ENCODE assay signal across 14 cellular contexts in genomic region chr9:5441043-5441442, GRCh38. TPM values are rescaled to one million over a fixed set of nuclear protein-coding genes. Genes with fewer than 3 reads are reported as not detected.
DNase-seq lines count a peak whose midpoint lies in the region; ATAC-seq, FAIRE-seq and TF ChIP-seq lines count a peak whose summit lies in the region.
"Had no signal": no experiment of that assay in that cellular context is flagged by ENCODE, and none has a peak within 500 bp of the region (broad histone marks: within the 10 kb centered on the region; RNA-seq: fewer than 3 reads in every experiment).

No MANE protein-coding gene starts in this region.

- H3K79me2 ChIP-seq in GM12878 (ENCODE audit: control insufficient read depth, insufficient read depth, low read length) = peaks cover 10% of the 10 kb centered on the region
- peaks cover 5% of the 10 kb centered on the region for H3K79me2 ChIP-seq in keratinocyte (ENCODE audit: control insufficient read depth, insufficient read depth, low read length)

- H3K4me2 ChIP-seq in GM12878 (ENCODE audit: control insufficient read depth, insufficient read depth) (no peak overlapping the region), keratinocyte (ENCODE audit: control insufficient read depth, extremely low read depth, insufficient read depth, low read depth, low read length) (peak overlapping the region; percentile 27)

- no peak for TF ChIP-seq RAD21 in GM12878 (IDR thresholded peaks at IDR 0.05; ENCODE audit: insufficient read depth, low read depth, low read length)

- no peaks in the 10 kb centered on the region for H3K27me3 ChIP-seq in GM12878 (replicated peaks in 1 of 2; ENCODE audit: control insufficient read depth in 2 of 2, insufficient read depth in 2 of 2, low read length in 1 of 2)
- no peaks in the 10 kb centered on the region for H3K27me3 ChIP-seq in keratinocyte (ENCODE audit: control insufficient read depth, extremely low read depth, insufficient read depth, low read length)
- no peaks in the 10 kb centered on the region for H3K27me3 ChIP-seq in adrenal gland
- H3K27me3 ChIP-seq: BE2C, tibial artery had no signal

- TF ChIP-seq CTCF in GM12878 (IDR thresholded peaks at IDR 0.05 in 2 of 3, conservative IDR thresholded peaks at IDR 0.05 in 1 of 3; ENCODE audit: control insufficient read depth in 2 of 3, extremely low read depth in 1 of 3, insufficient read depth in 1 of 3, low read depth in 3 of 3, low read length in 3 of 3) (no peak), keratinocyte (optimal IDR thresholded peaks at IDR 0.05 in 1 of 3, IDR thresholded peaks at IDR 0.05 in 1 of 3, conservative IDR thresholded peaks at IDR 0.05 in 1 of 3; ENCODE audit: extremely low read depth in 1 of 3, insufficient read depth in 2 of 3, low read length in 3 of 3) (peak in 1 of 3 experiments; percentile 9), adrenal gland (IDR thresholded peaks at IDR 0.05) (no peak)

- DNase-seq in Daoy (ENCODE audit: low read depth) (peak; percentile 55), M059J (ENCODE audit: low read depth) (peak; percentile 77), GM12878 (ENCODE audit: low read depth, low spot score) (no peak), keratinocyte (ENCODE audit: low read depth, low spot score) (no peak), adrenal gland (no peak), HEK293T (ENCODE audit: extremely low spot score) (no peak), NCI-H446 (lab: John Stamatoyannopoulos, UW) (no peak)
- DNase-seq: activated CD8-positive, alpha-beta memory T cell treated with anti-CD3 and anti-CD28 coated beads, Interleukin-2, amount 50 U/mL, for 48 hours; BE2C; DMS79 treated with DMSO at 0.1 percent for 48 hours; SW 1271; tibial artery had no signal

- no peak overlapping the region for H2AFZ ChIP-seq in GM12878 (ENCODE audit: control insufficient read depth, low read depth, low read length)
- H2AFZ ChIP-seq in keratinocyte (ENCODE audit: control insufficient read depth, low read length) = no peak overlapping the region

- no peaks in the 10 kb centered on the region; the same call in 2 of the 3 replicates for H3K9me3 ChIP-seq in GM12878 (replicated peaks; ENCODE audit: control insufficient read depth, insufficient read depth, low read length)
- H3K9me3 ChIP-seq in keratinocyte (ENCODE audit: control insufficient read depth, low read depth, low read length) = no peaks in the 10 kb centered on the region
- H3K9me3 ChIP-seq in adrenal gland (replicated peaks in 1 of 3) = no peaks in the 10 kb centered on the region
- H3K9me3 ChIP-seq: BE2C, tibial artery had no signal

- H3K4me3 ChIP-seq in GM12878 = no peak overlapping the region
- no peak overlapping the region for H3K4me3 ChIP-seq in keratinocyte (ENCODE audit: control insufficient read depth in 2 of 3, extremely low read depth in 1 of 3, insufficient read depth in 2 of 3, low read depth in 1 of 3, low read length in 3 of 3)
- no peak overlapping the region for H3K4me3 ChIP-seq in adrenal gland
- H3K4me3 ChIP-seq: tibial artery had no signal

- SMC1A ChIA-PET in GM12878 (lab: Charles Lee; ENCODE audit: uncharacterized antibody, unreplicated experiment) = interaction anchor here (0.7 to 9.7 kb wide), 11 partner anchors 7 to 154 kb away, joined by 3 to 187 read pairs (median 14); partner anchors contain the start of genes CD274 and PDCD1LG2

- no peak for TF ChIP-seq EP300 in GM12878 (IDR thresholded peaks at IDR 0.05; ENCODE audit: borderline replicate concordance in 1 of 2, control insufficient read depth in 1 of 2, low read depth in 2 of 2, low read length in 2 of 2)

- RAD21 ChIA-PET in GM12878 (lab: Charles Lee; ENCODE audit: unreplicated experiment) = interaction anchor here (0.6 to 8.7 kb wide), 9 partner anchors 8 to 682 kb away, joined by 6 to 130 read pairs (median 9); partner anchors contain the start of gene CD274

- H3K9me1 ChIP-seq in keratinocyte (ENCODE audit: control insufficient read depth, extremely low read depth, insufficient read depth, low read length) = peaks cover under 1% of the 10 kb centered on the region

- CTCF ChIA-PET in GM12878 (lab: Yijun Ruan, JAX) (interaction anchor here (0.6 to 8.4 kb wide), 15 partner anchors 9 to 692 kb away, joined by 3 to 124 read pairs (median 6); partner anchors contain the start of genes CD274 and JAK2), HEK293T (lab: Yijun Ruan, JAX) (no interaction called here)

- TF ChIP-seq POLR2A in GM12878 (IDR thresholded peaks at IDR 0.05; ENCODE audit: low read depth, low read length) (no peak), adrenal gland (IDR thresholded peaks at IDR 0.05) (no peak)

- H3K27ac ChIP-seq in GM12878 (ENCODE audit: control insufficient read depth, insufficient read depth) (no peak overlapping the region), keratinocyte (ENCODE audit: control insufficient read depth, insufficient read depth, low read length) (no peak overlapping the region), adrenal gland (no peak overlapping the region)
- H3K27ac ChIP-seq: tibial artery had no signal

- H3K9ac ChIP-seq in GM12878 (ENCODE audit: control insufficient read depth, insufficient read depth, low read length) = no peak overlapping the region
- H3K9ac ChIP-seq in keratinocyte (ENCODE audit: control insufficient read depth, extremely low read depth, insufficient read depth, low read length) = no peak overlapping the region

- ATAC-seq in GM12878 (no peak), HG03565 (IDR thresholded peaks at IDR 0.05; ENCODE audit: unreplicated experiment) (no peak)
- ATAC-seq: WTC11 had no signal

- H3K4me1 ChIP-seq in GM12878 (ENCODE audit: control insufficient read depth, insufficient read depth, low read length) = peaks cover 7% of the 10 kb centered on the region
- H3K4me1 ChIP-seq in keratinocyte (ENCODE audit: control insufficient read depth, extremely low read depth, insufficient read depth, low read length) = peaks cover 31% of the 10 kb centered on the region
- H3K4me1 ChIP-seq in adrenal gland (replicated peaks in 1 of 2) = peaks cover 6 to 15% of the 10 kb centered on the region in 2 donors
- H3K4me1 ChIP-seq: BE2C had no signal

- 0% methylated on average over 2 of the region's 2 CpGs for WGBS in GM12878 (ENCODE audit: insufficient coverage, insufficient replicate concordance, low lambda C conversion rate, missing lambda C conversion rate)
- 86 to 94% (median 91%) methylated on average over 2 of the region's 2 CpGs for WGBS in adrenal gland, 4 donors

- intact Hi-C loops in GM12878 (cut with micrococcal nuclease; ENCODE audit: unreplicated experiment) = loop anchor here (10.0 kb wide), 1 partner anchor 776 kb away; the partner anchor contains the start of genes PLPP6 and SPATA6L
- intact Hi-C loops in adrenal gland (cut with DNase I) = loop anchor here in 1 of 2 donors (10.0 kb wide), 1 partner anchor 676 kb away; no protein-coding TSS in a partner anchor

- no TSS peak for BruUV-seq in GM12878 (replicated peaks; lab: Mats Ljungman, UMichigan)

- H4K20me1 ChIP-seq in GM12878 (ENCODE audit: control insufficient read depth, insufficient read depth) (no peaks in the 10 kb centered on the region), keratinocyte (ENCODE audit: control insufficient read depth, extremely low read depth, insufficient read depth, low read length) (no peaks in the 10 kb centered on the region)

- POLR2A ChIA-PET in GM12878 (lab: Charles Lee) = interaction anchor here (0.6 to 0.8 kb wide), 2 partner anchors 146 to 531 kb away, joined by 3 read pairs; no protein-coding TSS in a partner anchor
- POLR2A ChIA-PET in HEK293T (lab: Yijun Ruan, JAX) = no interaction called here

- FAIRE-seq in GM12878 (lab: Jason Lieb, UNC) = no peak
- peak; percentile 68 for FAIRE-seq in keratinocyte (lab: Jason Lieb, UNC)

- dilution Hi-C loops in keratinocyte (cut with MboI; ENCODE audit: extremely low pct_ligation_motif_present, low sequenced_read_pairs) = no loop called here

- 0 out of 4 replicates have a peak, but pooled peaks cover 0 to under 1% of the 10 kb centered on the region in 2 experiments for H3K36me3 ChIP-seq in GM12878 (ENCODE audit: control insufficient read depth in 2 of 2, insufficient read depth in 2 of 2, low read length in 1 of 2)
- peaks cover 0 to under 1% of the 10 kb centered on the region in 2 experiments for H3K36me3 ChIP-seq in keratinocyte (ENCODE audit: control insufficient read depth in 2 of 2, extremely low read depth in 1 of 2, insufficient read depth in 2 of 2, low read length in 2 of 2)
- peaks cover 0 to 1% of the 10 kb centered on the region in 2 donors for H3K36me3 ChIP-seq in adrenal gland (replicated peaks in 1 of 2)
- H3K36me3 ChIP-seq: BE2C, tibial artery had no signal

- in situ Hi-C loops in GM12878 (cut with MboI) = loop anchor here (5.0 kb wide), 1 partner anchor 684 kb away; no protein-coding TSS in a partner anchor

RNA-seq across cellular contexts. Expression of gene PLGRKT, which starts 3.3 kb away (rescaled TPM):
- total RNA-seq in Daoy (2014; rRNA removed; shearing (Covaris generic)) = 59.3 and 73.3 TPM in 2 replicates
- 43.5 and 44.9 TPM in 2 replicates for total RNA-seq in M059J (2014; rRNA removed; shearing (Covaris generic))
- total RNA-seq in GM12878 (2013; cell fraction: nucleolus; rRNA removed) = 9.8 and 12.2 TPM in 2 replicates
- total RNA-seq in GM12878 (2014; rRNA removed) (25.2 and 28.2 TPM in 2 replicates), GM12878 (2014; rRNA removed; fragmentation: Illumina TruSeq; extraction: Trizol) (42.0 and 45.9 TPM in 2 replicates), GM12878 (2021) (29.0 and 34.2 TPM in 2 replicates), adrenal gland (10 to 100 TPM; 15.8 to 32.0 (median 20.7) TPM)
- 12.6 TPM for polyA plus RNA-seq in GM12878 (2011; ENCODE audit: low read depth)
- polyA plus RNA-seq in GM12878 (2011; rRNA removed) (34.8 and 53.5 TPM in 2 replicates), GM12878 (2014; fragmentation: Illumina TruSeq; extraction: Trizol) (28.0 and 32.8 TPM in 2 replicates), GM12878 (2014; fragmentation: Nextera tagmentation; extraction: Ambion mirVana) (10 to 100 TPM; 62.2 to 64.4 TPM), GM12878 (2014; rRNA removed) (23.0 and 27.8 TPM in 2 replicates), GM12878 (2016; fragmentation: Nextera tagmentation; extraction: Ambion mirVana) (10 to 100 TPM; 65.4 to 72.3 TPM), keratinocyte (16.9 to 35.2 TPM (median 28.6 TPM) in 3 replicates), adrenal gland (10 to 100 TPM in 1 of 3 donors, 1 to 10 TPM in 2; 7.2 to 25.2 (median 7.2) TPM)
- 12.3 and 13.3 TPM in 2 replicates for polyA plus RNA-seq in GM12878 (2011; cell fraction: cytosol; rRNA removed)
- polyA plus RNA-seq in GM12878 (2011; cell fraction: nucleus; rRNA removed) = 7.5 and 8.7 TPM in 2 replicates
- polyA plus RNA-seq in GM12878 (2012) = 18.1 and 20.1 TPM in 2 replicates
- 4.7 and 7.4 TPM in 2 replicates for polyA minus RNA-seq in GM12878 (2011; rRNA and poly(A)+ RNA removed)
- polyA minus RNA-seq in GM12878 (2011; cell fraction: cytosol; rRNA and poly(A)+ RNA removed) = 5.4 and 6.7 TPM in 2 replicates
- polyA minus RNA-seq in GM12878 (2011; cell fraction: nucleus; rRNA and poly(A)+ RNA removed) = 5.1 and 9.6 TPM in 2 replicates
- polyA plus RNA-seq in keratinocyte (2011; ENCODE audit: low read depth) = 2.9 TPM
- 23.3 and 35.5 TPM in 2 replicates for polyA plus RNA-seq in keratinocyte (2011; cell fraction: cytosol; rRNA removed)
- polyA plus RNA-seq in keratinocyte (2011; cell fraction: nucleus; rRNA removed) = 10.1 and 11.4 TPM in 2 replicates
- polyA plus RNA-seq in keratinocyte (2012; ENCODE audit: low replicate concordance) = 20.4 and 41.0 TPM in 2 replicates
- polyA minus RNA-seq in keratinocyte = 0.72 to 7.6 TPM (median 3.5 TPM) in 3 replicates
- 14.0 TPM for polyA minus RNA-seq in keratinocyte (2011; cell fraction: cytosol; rRNA and poly(A)+ RNA removed)
- 4.0 and 4.2 TPM in 2 replicates for polyA minus RNA-seq in keratinocyte (2011; cell fraction: nucleus; rRNA and poly(A)+ RNA removed)

RNA-seq across cellular contexts. Expression of gene CD274, which starts 9.3 kb away (rescaled TPM):
- 17.0 and 21.1 TPM in 2 replicates for total RNA-seq in Daoy (2014; rRNA removed; shearing (Covaris generic))
- total RNA-seq in M059J (2014; rRNA removed; shearing (Covaris generic)) = 26.7 and 31.2 TPM in 2 replicates
- total RNA-seq in GM12878 (2013; cell fraction: nucleolus; rRNA removed) = 338 and 344 TPM in 2 replicates
- total RNA-seq in GM12878 (2014; rRNA removed) (27.6 and 36.9 TPM in 2 replicates), GM12878 (2014; rRNA removed; fragmentation: Illumina TruSeq; extraction: Trizol) (28.4 and 32.0 TPM in 2 replicates), GM12878 (2021) (23.5 and 26.6 TPM in 2 replicates), adrenal gland (1 to 10 TPM in 7 of 8 donors, under 1 TPM in 1; 0.66 to 5.8 (median 2.4) TPM)
- 13.3 TPM for polyA plus RNA-seq in GM12878 (2011; ENCODE audit: low read depth)
- polyA plus RNA-seq in GM12878 (2011; rRNA removed) (128 and 134 TPM in 2 replicates), GM12878 (2014; fragmentation: Illumina TruSeq; extraction: Trizol) (34.3 and 37.7 TPM in 2 replicates), GM12878 (2014; fragmentation: Nextera tagmentation; extraction: Ambion mirVana) (10 to 100 TPM in 1 of 2 experiments, 1 to 10 TPM in 1; 9.4 to 12.2 TPM), GM12878 (2014; rRNA removed) (24.6 and 25.6 TPM in 2 replicates), GM12878 (2016; fragmentation: Nextera tagmentation; extraction: Ambion mirVana) (10 to 100 TPM; 16.1 to 16.4 TPM), keratinocyte (15.5 to 36.3 TPM (median 18.9 TPM) in 3 replicates), adrenal gland (1 to 10 TPM in 2 of 3 donors, under 1 TPM in 1; 0.98 to 2.1 (median 1.1) TPM)
- 38.8 and 53.1 TPM in 2 replicates for polyA plus RNA-seq in GM12878 (2011; cell fraction: cytosol; rRNA removed)
- polyA plus RNA-seq in GM12878 (2011; cell fraction: nucleus; rRNA removed) = 186 and 257 TPM in 2 replicates
- polyA plus RNA-seq in GM12878 (2012) = 15.5 and 24.2 TPM in 2 replicates
- polyA minus RNA-seq in GM12878 (2011; rRNA and poly(A)+ RNA removed) = 79.0 and 144 TPM in 2 replicates
- polyA minus RNA-seq in GM12878 (2011; cell fraction: cytosol; rRNA and poly(A)+ RNA removed) = 14.4 and 17.0 TPM in 2 replicates
- polyA minus RNA-seq in GM12878 (2011; cell fraction: nucleus; rRNA and poly(A)+ RNA removed) = 141 and 142 TPM in 2 replicates
- 6.5 TPM for polyA plus RNA-seq in keratinocyte (2011; ENCODE audit: low read depth)
- polyA plus RNA-seq in keratinocyte (2011; cell fraction: cytosol; rRNA removed) = 5.3 and 9.9 TPM in 2 replicates
- polyA plus RNA-seq in keratinocyte (2011; cell fraction: nucleus; rRNA removed) = 27.2 and 41.4 TPM in 2 replicates
- polyA plus RNA-seq in keratinocyte (2012; ENCODE audit: low replicate concordance) = 2.8 and 14.6 TPM in 2 replicates
- 7.4 to 35.5 TPM (median 7.6 TPM) in 3 replicates for polyA minus RNA-seq in keratinocyte
- 3.6 TPM for polyA minus RNA-seq in keratinocyte (2011; cell fraction: cytosol; rRNA and poly(A)+ RNA removed)
- 7.8 and 21.7 TPM in 2 replicates for polyA minus RNA-seq in keratinocyte (2011; cell fraction: nucleus; rRNA and poly(A)+ RNA removed)

Comparison
In these comparisons a context has a peak if more than half of its experiments do, and no peak if none do; other contexts are left out.
1. DNase-seq: peak in Daoy (single experiment) and M059J (single experiment); none in GM12878 (single experiment), keratinocyte (single experiment), adrenal gland (0 of 7), HEK293T (single experiment) and NCI-H446 (0 of 2).